Comparison of ENCODE assay signal across 10 cellular contexts in genomic region chr3:9902372-9903237, GRCh38. TPM values are rescaled to one million over a fixed set of nuclear protein-coding genes. Genes with fewer than 3 reads are reported as not detected.
DNase-seq lines count a peak whose midpoint lies in the region; ATAC-seq lines count a peak whose summit lies in the region.
"Had no signal": no experiment of that assay in that cellular context is flagged by ENCODE, and none has a peak within 500 bp of the region (broad histone marks: within the 10 kb centered on the region; RNA-seq: fewer than 3 reads in every experiment).

IL17RE (plus strand) TSS chr3:9902848; CDS start chr3:9902933, 85 bp downstream.

- H3K27me3 Mint-ChIP-seq in activated T-helper 2 cell treated with anti-CD3 and anti-CD28 coated beads, Interferon-gamma antibody, Interleukin-2, Interleukin-4, amounts not matched to agents 10 μg/mL and 5 μg/mL and 100 μg/mL, durations not matched to agents 14 hours and 24 hours and 36 hours (ENCODE audit: low read depth) = no peaks in the 10 kb centered on the region
- no peaks in the 10 kb centered on the region for H3K27me3 Mint-ChIP-seq in stimulated activated naive CD8-positive, alpha-beta T cell treated with anti-CD3 and anti-CD28 coated beads, Interleukin-15, amount 100 ng/mL, for 72 hours

- H3K36me3 Mint-ChIP-seq in activated T-helper 2 cell treated with anti-CD3 and anti-CD28 coated beads, Interferon-gamma antibody, Interleukin-2, Interleukin-4, amounts not matched to agents 10 μg/mL and 5 μg/mL and 100 μg/mL, durations not matched to agents 14 hours and 24 hours and 36 hours (ENCODE audit: low read depth) = no peaks in the 10 kb centered on the region
- H3K36me3 Mint-ChIP-seq: brain had no signal

- no peaks in the 10 kb centered on the region for H3K9me3 Mint-ChIP-seq in activated T-helper 2 cell treated with anti-CD3 and anti-CD28 coated beads, Interferon-gamma antibody, Interleukin-2, Interleukin-4, amounts not matched to agents 10 μg/mL and 5 μg/mL and 100 μg/mL, durations not matched to agents 14 hours and 24 hours and 36 hours
- no peaks in the 10 kb centered on the region for H3K9me3 Mint-ChIP-seq in stimulated activated naive CD8-positive, alpha-beta T cell treated with anti-CD3 and anti-CD28 coated beads, Interleukin-15, amount 100 ng/mL, for 72 hours
- H3K9me3 Mint-ChIP-seq: brain, IgD-negative memory B cell had no signal

- H3K4me1 Mint-ChIP-seq in activated T-helper 2 cell treated with anti-CD3 and anti-CD28 coated beads, Interferon-gamma antibody, Interleukin-2, Interleukin-4, amounts not matched to agents 10 μg/mL and 5 μg/mL and 100 μg/mL, durations not matched to agents 14 hours and 24 hours and 36 hours (ENCODE audit: low read depth) = peaks cover 25% of the 10 kb centered on the region
- peaks cover 45% of the 10 kb centered on the region for H3K4me1 Mint-ChIP-seq in stimulated activated naive CD8-positive, alpha-beta T cell treated with anti-CD3 and anti-CD28 coated beads, Interleukin-15, amount 100 ng/mL, for 72 hours

- DNase-seq in NCI-H2196 (lab: John Stamatoyannopoulos, UW; ENCODE audit: unreplicated experiment) (peak; percentile 16), NCI-H2196 treated with DMSO at 0.1 percent for 48 hours (lab: John Stamatoyannopoulos, UW; ENCODE audit: unreplicated experiment) (no peak), islet precursor cell (peak; percentile 79)
- no peak for DNase-seq in activated T-helper 2 cell treated with anti-CD3 and anti-CD28 coated beads, Interferon-gamma antibody, Interleukin-2, Interleukin-4, amounts not matched to agents 10 μg/mL and 5 μg/mL and 100 μg/mL, durations not matched to agents 14 hours and 24 hours and 36 hours (ENCODE audit: low spot score)
- no peak for DNase-seq in stimulated activated naive CD8-positive, alpha-beta T cell treated with anti-CD3 and anti-CD28 coated beads, Interleukin-15, amount 100 ng/mL, for 72 hours

- H3K4me3 Mint-ChIP-seq in activated T-helper 2 cell treated with anti-CD3 and anti-CD28 coated beads, Interferon-gamma antibody, Interleukin-2, Interleukin-4, amounts not matched to agents 10 μg/mL and 5 μg/mL and 100 μg/mL, durations not matched to agents 14 hours and 24 hours and 36 hours (ENCODE audit: low read depth) = peak within 1 kb of the TSS; percentile 18
- H3K4me3 Mint-ChIP-seq in stimulated activated naive CD8-positive, alpha-beta T cell treated with anti-CD3 and anti-CD28 coated beads, Interleukin-15, amount 100 ng/mL, for 72 hours = peak within 1 kb of the TSS; percentile 67 to 72
- H3K4me3 Mint-ChIP-seq: IgD-negative memory B cell had no signal

- intact Hi-C loops in activated T-helper 2 cell treated with anti-CD3 and anti-CD28 coated beads, Interferon-gamma antibody, Interleukin-2, Interleukin-4, amounts not matched to agents 10 μg/mL and 5 μg/mL and 100 μg/mL, durations not matched to agents 14 hours and 24 hours and 36 hours (cut with micrococcal nuclease) = loop anchor here (1.0 kb wide), 1 partner anchor 12 kb away; the partner anchor contains the start of gene JAGN1

- peak within 1 kb of the TSS; percentile 67 for H3K27ac Mint-ChIP-seq in activated T-helper 2 cell treated with anti-CD3 and anti-CD28 coated beads, Interferon-gamma antibody, Interleukin-2, Interleukin-4, amounts not matched to agents 10 μg/mL and 5 μg/mL and 100 μg/mL, durations not matched to agents 14 hours and 24 hours and 36 hours
- H3K27ac Mint-ChIP-seq in stimulated activated naive CD8-positive, alpha-beta T cell treated with anti-CD3 and anti-CD28 coated beads, Interleukin-15, amount 100 ng/mL, for 72 hours = peak within 1 kb of the TSS; percentile 65 to 82

- ATAC-seq in stimulated activated naive CD8-positive, alpha-beta T cell treated with anti-CD3 and anti-CD28 coated beads, Interleukin-15, amount 100 ng/mL, for 72 hours = peak; percentile 72
- ATAC-seq in GM21619 (IDR thresholded peaks at IDR 0.05; ENCODE audit: unreplicated experiment) (no peak), HG03045 (IDR thresholded peaks at IDR 0.05; ENCODE audit: unreplicated experiment) (no peak), HG03378 (IDR thresholded peaks at IDR 0.05; ENCODE audit: unreplicated experiment) (no peak)

RNA-seq across cellular contexts. Expression of gene IL17RE, which starts in this region (rescaled TPM):
- total RNA-seq in activated T-helper 2 cell treated with anti-CD3 and anti-CD28 coated beads, Interferon-gamma antibody, Interleukin-2, Interleukin-4, amounts not matched to agents 10 μg/mL and 5 μg/mL and 100 μg/mL, durations not matched to agents 14 hours and 24 hours and 36 hours = 0.78 and 1.0 TPM in 2 replicates

Comparison
In these comparisons a context has a peak if more than half of its experiments do, and no peak if none do; other contexts are left out.
1. DNase-seq: peak in NCI-H2196 (single experiment) and islet precursor cell (single experiment); none in NCI-H2196 treated with DMSO at 0.1 percent for 48 hours (single experiment), activated T-helper 2 cell treated with anti-CD3 and anti-CD28 coated beads, Interferon-gamma antibody, Interleukin-2, Interleukin-4, amounts not matched to agents 10 μg/mL and 5 μg/mL and 100 μg/mL, durations not matched to agents 14 hours and 24 hours and 36 hours (single experiment) and stimulated activated naive CD8-positive, alpha-beta T cell treated with anti-CD3 and anti-CD28 coated beads, Interleukin-15, amount 100 ng/mL, for 72 hours (0 of 2).